ENCODE assay signal across 22 cellular contexts in genomic region chr19:52590728-52591127, GRCh38. TPM values are rescaled to one million over a fixed set of nuclear protein-coding genes. Genes with fewer than 3 reads are reported as not detected.
DNase-seq lines count a peak whose midpoint lies in the region; ATAC-seq and TF ChIP-seq lines count a peak whose summit lies in the region.
"Had no signal": no experiment of that assay in that cellular context is flagged by ENCODE, and none has a peak within 500 bp of the region (broad histone marks: within the 10 kb centered on the region; RNA-seq: fewer than 3 reads in every experiment).

No MANE protein-coding gene starts in this region.

- H3K4me3 ChIP-seq in NB4 (ENCODE audit: low read depth, low read length) (no peak overlapping the region), choroid plexus epithelial cell (ENCODE audit: low read depth, low read length) (no peak overlapping the region)
- H3K4me3 ChIP-seq: BLaER1 treated with 17β-estradiol and CSF1 and Interleukin-3, amounts not matched to agents 10 nM and 100 nM had no signal

- peaks cover 70% of the 10 kb centered on the region for H3K36me3 Mint-ChIP-seq in activated CD8-positive, alpha-beta T cell treated with anti-CD3 and anti-CD28 coated beads for 36 hours (ENCODE audit: low read depth)
- peaks cover 83% of the 10 kb centered on the region for H3K36me3 Mint-ChIP-seq in activated CD8-positive, alpha-beta T cell treated with anti-CD3 and anti-CD28 coated beads, Interleukin-2, amount 10 ng/mL, durations not matched to agents 7 days and 5 days (ENCODE audit: low read depth)
- H3K36me3 Mint-ChIP-seq in stimulated activated effector memory CD8-positive, alpha-beta T cell treated with anti-CD3 and anti-CD28 coated beads, Interleukin-12 subunit alpha, Interleukin-12 subunit beta, amount 100 ng/mL, for 72 hours = peaks cover 43% of the 10 kb centered on the region
- peaks cover 85% of the 10 kb centered on the region for H3K36me3 Mint-ChIP-seq in T-helper 2 cell treated with Interferon-gamma antibody and Interleukin-4, amounts not matched to agents 5 μg/mL and 100 μg/mL, for 36 hours (ENCODE audit: low read depth)

- no peak for ATAC-seq in activated CD8-positive, alpha-beta T cell treated with anti-CD3 and anti-CD28 coated beads for 36 hours
- ATAC-seq in activated CD8-positive, alpha-beta T cell treated with anti-CD3 and anti-CD28 coated beads, Interleukin-2, amount 10 ng/mL, durations not matched to agents 7 days and 5 days = no peak
- ATAC-seq in stimulated activated effector memory CD8-positive, alpha-beta T cell treated with anti-CD3 and anti-CD28 coated beads, Interleukin-12 subunit alpha, Interleukin-12 subunit beta, amount 100 ng/mL, for 72 hours = no peak
- no peak for ATAC-seq in HG03457 (IDR thresholded peaks at IDR 0.05; ENCODE audit: unreplicated experiment)
- ATAC-seq: Right ventricle myocardium inferior had no signal

- POLR2A ChIA-PET in activated CD8-positive, alpha-beta T cell treated with anti-CD3 and anti-CD28 coated beads for 36 hours (lab: Charles Lee) = no interaction called here
- POLR2A ChIA-PET in activated CD8-positive, alpha-beta T cell treated with anti-CD3 and anti-CD28 coated beads, Interleukin-2, amount 10 ng/mL, durations not matched to agents 7 days and 5 days (lab: Charles Lee) = no interaction called here

- no peak for TF ChIP-seq CTCF in activated CD8-positive, alpha-beta T cell treated with anti-CD3 and anti-CD28 coated beads for 36 hours (IDR thresholded peaks at IDR 0.05)
- TF ChIP-seq CTCF in NB4 (IDR thresholded peaks at IDR 0.05; ENCODE audit: low read depth, low read length) (peak; percentile 26), choroid plexus epithelial cell (conservative IDR thresholded peaks at IDR 0.05; ENCODE audit: low read depth, low read length) (peak; percentile 8)

- H3K9me3 Mint-ChIP-seq in activated CD8-positive, alpha-beta T cell treated with anti-CD3 and anti-CD28 coated beads for 36 hours = peaks cover 19% of the 10 kb centered on the region
- H3K9me3 Mint-ChIP-seq in activated CD8-positive, alpha-beta T cell treated with anti-CD3 and anti-CD28 coated beads, Interleukin-2, amount 10 ng/mL, durations not matched to agents 7 days and 5 days (ENCODE audit: insufficient read depth) = peaks cover 18% of the 10 kb centered on the region
- peaks cover 1% of the 10 kb centered on the region for H3K9me3 Mint-ChIP-seq in stimulated activated effector memory CD8-positive, alpha-beta T cell treated with anti-CD3 and anti-CD28 coated beads, Interleukin-12 subunit alpha, Interleukin-12 subunit beta, amount 100 ng/mL, for 72 hours
- peaks cover 43% of the 10 kb centered on the region for H3K9me3 Mint-ChIP-seq in T-helper 2 cell treated with Interferon-gamma antibody and Interleukin-4, amounts not matched to agents 5 μg/mL and 100 μg/mL, for 36 hours

- H3K27me3 Mint-ChIP-seq in activated CD8-positive, alpha-beta T cell treated with anti-CD3 and anti-CD28 coated beads for 36 hours = no peaks in the 10 kb centered on the region
- H3K27me3 Mint-ChIP-seq in activated CD8-positive, alpha-beta T cell treated with anti-CD3 and anti-CD28 coated beads, Interleukin-2, amount 10 ng/mL, durations not matched to agents 7 days and 5 days (ENCODE audit: low read depth) = no peaks in the 10 kb centered on the region
- no peaks in the 10 kb centered on the region for H3K27me3 Mint-ChIP-seq in T-helper 2 cell treated with Interferon-gamma antibody and Interleukin-4, amounts not matched to agents 5 μg/mL and 100 μg/mL, for 36 hours (ENCODE audit: low read depth)
- H3K27me3 Mint-ChIP-seq: dendritic cell treated with granulocyte-macrophage colony-stimulating factor and Interleukin-4, amounts not matched to agents 40 ng/mL and 50 ng/mL, for 4 days had no signal

- DNase-seq in activated CD8-positive, alpha-beta T cell treated with anti-CD3 and anti-CD28 coated beads for 36 hours = peak; percentile 38
- DNase-seq in activated CD8-positive, alpha-beta T cell treated with anti-CD3 and anti-CD28 coated beads, Interleukin-2, amount 10 ng/mL, durations not matched to agents 7 days and 5 days = no peak
- DNase-seq in NB4 (ENCODE audit: low read depth) (peak; percentile 40), choroid plexus epithelial cell (ENCODE audit: low read depth) (no peak)
- no peak for DNase-seq in stimulated activated effector memory CD8-positive, alpha-beta T cell treated with anti-CD3 and anti-CD28 coated beads, Interleukin-12 subunit alpha, Interleukin-12 subunit beta, amount 100 ng/mL, for 72 hours (ENCODE audit: low spot score in 2 of 2)
- DNase-seq in T-helper 2 cell treated with Interferon-gamma antibody and Interleukin-4, amounts not matched to agents 5 μg/mL and 100 μg/mL, for 36 hours (ENCODE audit: low spot score) = no peak
- no peak for DNase-seq in activated CD4-positive, CD25-positive, alpha-beta regulatory T cell treated with anti-CD3 and anti-CD28 coated beads, Interleukin-2, amount 50 U/mL, for 72 hours
- DNase-seq: activated CD4-positive, alpha-beta T cell treated with anti-CD3 and anti-CD28 coated beads, Interleukin-2, amount 50 U/mL, for 1 hour; activated gamma-delta T cell treated with Interleukin-2 at 50 U/mL for 16 hours; activated T-cell treated with anti-CD3 and anti-CD28 coated beads for 4 hours; amniotic stem cell; DMS 273 treated with DMSO at 0.1 percent for 48 hours; GF-D8; hippocampal formation; Karpas-422; NCI-H1417; NCI-H2107; occipital lobe had no signal

- no peak overlapping the region for H3K4me3 Mint-ChIP-seq in activated CD8-positive, alpha-beta T cell treated with anti-CD3 and anti-CD28 coated beads for 36 hours
- H3K4me3 Mint-ChIP-seq in activated CD8-positive, alpha-beta T cell treated with anti-CD3 and anti-CD28 coated beads, Interleukin-2, amount 10 ng/mL, durations not matched to agents 7 days and 5 days = no peak overlapping the region
- H3K4me3 Mint-ChIP-seq in stimulated activated effector memory CD8-positive, alpha-beta T cell treated with anti-CD3 and anti-CD28 coated beads, Interleukin-12 subunit alpha, Interleukin-12 subunit beta, amount 100 ng/mL, for 72 hours = no peak overlapping the region
- no peak overlapping the region for H3K4me3 Mint-ChIP-seq in T-helper 2 cell treated with Interferon-gamma antibody and Interleukin-4, amounts not matched to agents 5 μg/mL and 100 μg/mL, for 36 hours
- H3K4me3 Mint-ChIP-seq: dendritic cell treated with granulocyte-macrophage colony-stimulating factor and Interleukin-4, amounts not matched to agents 40 ng/mL and 50 ng/mL, for 4 days had no signal

- TF ChIP-seq POLR2A in NB4 (IDR thresholded peaks at IDR 0.05; ENCODE audit: extremely low read depth, insufficient read length) = no peak

- H3K4me1 Mint-ChIP-seq in activated CD8-positive, alpha-beta T cell treated with anti-CD3 and anti-CD28 coated beads for 36 hours (ENCODE audit: low read depth) = no peaks in the 10 kb centered on the region
- no peaks in the 10 kb centered on the region for H3K4me1 Mint-ChIP-seq in activated CD8-positive, alpha-beta T cell treated with anti-CD3 and anti-CD28 coated beads, Interleukin-2, amount 10 ng/mL, durations not matched to agents 7 days and 5 days (ENCODE audit: low read depth)
- H3K4me1 Mint-ChIP-seq in stimulated activated effector memory CD8-positive, alpha-beta T cell treated with anti-CD3 and anti-CD28 coated beads, Interleukin-12 subunit alpha, Interleukin-12 subunit beta, amount 100 ng/mL, for 72 hours = no peaks in the 10 kb centered on the region
- H3K4me1 Mint-ChIP-seq in T-helper 2 cell treated with Interferon-gamma antibody and Interleukin-4, amounts not matched to agents 5 μg/mL and 100 μg/mL, for 36 hours (ENCODE audit: low read depth) = no peaks in the 10 kb centered on the region

- CTCF ChIA-PET in activated CD8-positive, alpha-beta T cell treated with anti-CD3 and anti-CD28 coated beads for 36 hours (lab: Charles Lee) = no interaction called here
- CTCF ChIA-PET in activated CD8-positive, alpha-beta T cell treated with anti-CD3 and anti-CD28 coated beads, Interleukin-2, amount 10 ng/mL, durations not matched to agents 7 days and 5 days (lab: Charles Lee) = no interaction called here

- no peak overlapping the region for H3K27ac Mint-ChIP-seq in activated CD8-positive, alpha-beta T cell treated with anti-CD3 and anti-CD28 coated beads for 36 hours
- H3K27ac Mint-ChIP-seq in activated CD8-positive, alpha-beta T cell treated with anti-CD3 and anti-CD28 coated beads, Interleukin-2, amount 10 ng/mL, durations not matched to agents 7 days and 5 days = no peak overlapping the region
- peak overlapping the region; percentile 20 for H3K27ac Mint-ChIP-seq in stimulated activated effector memory CD8-positive, alpha-beta T cell treated with anti-CD3 and anti-CD28 coated beads, Interleukin-12 subunit alpha, Interleukin-12 subunit beta, amount 100 ng/mL, for 72 hours
- no peak overlapping the region for H3K27ac Mint-ChIP-seq in T-helper 2 cell treated with Interferon-gamma antibody and Interleukin-4, amounts not matched to agents 5 μg/mL and 100 μg/mL, for 36 hours
- H3K27ac Mint-ChIP-seq: dendritic cell treated with granulocyte-macrophage colony-stimulating factor and Interleukin-4, amounts not matched to agents 40 ng/mL and 50 ng/mL, for 4 days had no signal

- intact Hi-C loops in activated CD8-positive, alpha-beta T cell treated with anti-CD3 and anti-CD28 coated beads for 36 hours (cut with micrococcal nuclease) = no loop called here

RNA-seq across cellular contexts. Expression of gene ZNF701, which starts 20.6 kb away (rescaled TPM):
- total RNA-seq in activated CD8-positive, alpha-beta T cell treated with anti-CD3 and anti-CD28 coated beads for 36 hours = 10 to 100 TPM; 21.1 to 23.0 TPM
- total RNA-seq in activated CD8-positive, alpha-beta T cell treated with anti-CD3 and anti-CD28 coated beads, Interleukin-2, amount 10 ng/mL, durations not matched to agents 7 days and 5 days = 10 to 100 TPM; 34.3 to 35.8 TPM

RNA-seq across cellular contexts. Expression of gene ZNF83, which starts 47.4 kb away (rescaled TPM):
- 10 to 100 TPM; 27.4 to 31.1 TPM for total RNA-seq in activated CD8-positive, alpha-beta T cell treated with anti-CD3 and anti-CD28 coated beads for 36 hours
- total RNA-seq in activated CD8-positive, alpha-beta T cell treated with anti-CD3 and anti-CD28 coated beads, Interleukin-2, amount 10 ng/mL, durations not matched to agents 7 days and 5 days = 10 to 100 TPM; 51.5 to 53.5 TPM

Comparison
In these comparisons a context has a peak if more than half of its experiments do, and no peak if none do; other contexts are left out.
1. DNase-seq: peak in activated CD8-positive, alpha-beta T cell treated with anti-CD3 and anti-CD28 coated beads for 36 hours (single experiment) and NB4 (single experiment); none in activated CD8-positive, alpha-beta T cell treated with anti-CD3 and anti-CD28 coated beads, Interleukin-2, amount 10 ng/mL, durations not matched to agents 7 days and 5 days (single experiment), choroid plexus epithelial cell (single experiment), stimulated activated effector memory CD8-positive, alpha-beta T cell treated with anti-CD3 and anti-CD28 coated beads, Interleukin-12 subunit alpha, Interleukin-12 subunit beta, amount 100 ng/mL, for 72 hours (0 of 2), T-helper 2 cell treated with Interferon-gamma antibody and Interleukin-4, amounts not matched to agents 5 μg/mL and 100 μg/mL, for 36 hours (single experiment) and activated CD4-positive, CD25-positive, alpha-beta regulatory T cell treated with anti-CD3 and anti-CD28 coated beads, Interleukin-2, amount 50 U/mL, for 72 hours (single experiment).